Comparison of ENCODE assay signal across 7 cellular contexts in genomic region chr2:234446404-234447076, GRCh38. TPM values are rescaled to one million over a fixed set of nuclear protein-coding genes. Genes with fewer than 3 reads are reported as not detected.
DNase-seq lines count a peak whose midpoint lies in the region; ATAC-seq and TF ChIP-seq lines count a peak whose summit lies in the region.

No MANE protein-coding gene starts in this region.

- H3K27ac ChIP-seq in spleen = peak overlapping the region; percentile 79 to 94 (median 88)

- no peaks in the 10 kb centered on the region for H3K36me3 Mint-ChIP-seq in endothelial cell (ENCODE audit: low read depth, unreplicated experiment)

- no peak overlapping the region for H3K27ac Mint-ChIP-seq in endothelial cell (ENCODE audit: unreplicated experiment)

- no peak for TF ChIP-seq POLR2A in spleen (IDR thresholded peaks at IDR 0.05)

- no peaks in the 10 kb centered on the region for H3K27me3 ChIP-seq in spleen (replicated peaks in 1 of 7)

- intact Hi-C loops in spleen (cut with DNase I; ENCODE audit: low total_unique reads) = no loop called here

- H3K4me1 ChIP-seq in spleen = peaks cover 35 to 67% (median 49%) of the 10 kb centered on the region in 6 donors

- peak; percentile 96 for ATAC-seq in GM19463 (IDR thresholded peaks at IDR 0.05; ENCODE audit: unreplicated experiment)
- peak; percentile 90 for ATAC-seq in HG03520 (IDR thresholded peaks at IDR 0.05; ENCODE audit: unreplicated experiment)

- peaks cover 11% of the 10 kb centered on the region for H3K4me1 Mint-ChIP-seq in endothelial cell (ENCODE audit: unreplicated experiment)

- DNase-seq in activated CD8-positive, alpha-beta memory T cell treated with anti-CD3 and anti-CD28 coated beads for 1 hour (ENCODE audit: extremely low read depth in 1 of 2, low read depth in 1 of 2) = peak; percentile 55 to 70
- DNase-seq in fibroblast of villous mesenchyme (ENCODE audit: low read depth) (peak; percentile 19), spleen (peak; percentile 95), endothelial cell (ENCODE audit: low spot score) (no peak), T1000 (lab: John Stamatoyannopoulos, UW) (no peak)

- H3K36me3 ChIP-seq in spleen = no peaks in the 10 kb centered on the region

- WGBS in spleen, 5 donors = 31 to 42% (median 35%) methylated on average over 15 to 18 of the region's 18 CpGs

- no peaks in the 10 kb centered on the region for H3K9me3 Mint-ChIP-seq in endothelial cell (ENCODE audit: unreplicated experiment)

- no peaks in the 10 kb centered on the region for H3K27me3 Mint-ChIP-seq in endothelial cell (ENCODE audit: unreplicated experiment)

- no peaks in the 10 kb centered on the region for H3K9me3 ChIP-seq in spleen

- no peak overlapping the region for H3K4me3 Mint-ChIP-seq in endothelial cell (ENCODE audit: unreplicated experiment)

- H3K4me3 ChIP-seq in fibroblast of villous mesenchyme (ENCODE audit: low read depth, low read length) (no peak overlapping the region), spleen (peak overlapping the region in 1 of 8 donors; percentile 0)

- TF ChIP-seq CTCF in fibroblast of villous mesenchyme (IDR thresholded peaks at IDR 0.05; ENCODE audit: insufficient read depth, low read depth, low read length) = no peak
- peak in 1 of 11 experiments; percentile 10 for TF ChIP-seq CTCF in spleen (IDR thresholded peaks at IDR 0.05 in 8 of 11, conservative IDR thresholded peaks at IDR 0.05 in 3 of 11)
- no peak for TF ChIP-seq CTCF in endothelial cell (IDR thresholded peaks at IDR 0.05; ENCODE audit: unreplicated experiment)

RNA-seq across cellular contexts. Expression of gene ARL4C, which starts 50.3 kb away (rescaled TPM):
- total RNA-seq in fibroblast of villous mesenchyme (16.4 and 28.7 TPM in 2 replicates), spleen (100 to 1,000 TPM in 1 of 7 donors, 10 to 100 TPM in 6; 45.4 to 148 (median 75.0) TPM), endothelial cell (ENCODE audit: unreplicated experiment) (17.9 TPM)
- polyA plus RNA-seq in spleen = 10 to 100 TPM; 12.2 to 24.4 (median 20.4) TPM

Comparison
In these comparisons a context has a peak if more than half of its experiments do, and no peak if none do; other contexts are left out.
1. DNase-seq: peak in activated CD8-positive, alpha-beta memory T cell treated with anti-CD3 and anti-CD28 coated beads for 1 hour (2 of 2), fibroblast of villous mesenchyme (single experiment) and spleen (single experiment); none in endothelial cell (single experiment) and T1000 (single experiment).